Comparison of ENCODE assay signal across 1 cellular context in the genomic region with DNA sequence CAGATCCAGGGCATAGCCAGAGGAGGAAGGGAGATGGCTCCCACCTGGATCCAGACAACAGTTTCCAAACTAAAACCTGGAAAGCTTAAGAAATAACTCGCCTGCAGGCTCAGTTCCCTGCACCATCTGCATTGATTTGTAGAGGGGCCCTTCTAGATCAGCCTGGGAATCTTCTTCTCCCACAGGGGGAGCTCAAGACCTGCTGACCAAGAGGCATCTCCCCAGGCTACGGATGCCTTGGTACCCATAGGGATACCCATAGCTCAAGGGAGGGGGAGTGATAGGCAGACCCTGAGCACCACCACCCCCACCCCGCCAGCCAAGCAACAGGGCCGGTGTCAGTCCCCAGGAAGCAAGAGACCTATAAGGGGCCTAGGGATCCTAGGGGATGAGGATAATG.
TF ChIP-seq lines count a peak whose summit lies in the region.

No MANE protein-coding gene starts in this region.

TF ChIP-seq in HepG2, 621 proteins besides CTCF, POLR2A, EP300 and RAD21 (continued from another document):
- no peak for TF ChIP-seq CC2D1A (CRISPR knock-in tag; IDR thresholded peaks at IDR 0.05)
- TF ChIP-seq PAWR (CRISPR knock-in tag; IDR thresholded peaks at IDR 0.05; ENCODE audit: borderline replicate concordance), result no peak
- peak; percentile 45; the same call in 1 of the 2 replicates for TF ChIP-seq SMC3 (IDR thresholded peaks at IDR 0.05; ENCODE audit: low read length)
- TF ChIP-seq ZNF180 (CRISPR knock-in tag; IDR thresholded peaks at IDR 0.05; ENCODE audit: borderline replicate concordance, low read depth), result no peak
- TF ChIP-seq ZNF558 (CRISPR knock-in tag; IDR thresholded peaks at IDR 0.05; ENCODE audit: borderline replicate concordance), result no peak
- no peak for TF ChIP-seq CENPT (CRISPR knock-in tag; IDR thresholded peaks at IDR 0.05; ENCODE audit: low read depth)
- TF ChIP-seq TBX3 (IDR thresholded peaks at IDR 0.05; ENCODE audit: borderline replicate concordance), result no peak
TF ChIP-seq in HepG2: peak in this region for 2.
